ENCODE assay signal across 1 cellular context in the genomic region with DNA sequence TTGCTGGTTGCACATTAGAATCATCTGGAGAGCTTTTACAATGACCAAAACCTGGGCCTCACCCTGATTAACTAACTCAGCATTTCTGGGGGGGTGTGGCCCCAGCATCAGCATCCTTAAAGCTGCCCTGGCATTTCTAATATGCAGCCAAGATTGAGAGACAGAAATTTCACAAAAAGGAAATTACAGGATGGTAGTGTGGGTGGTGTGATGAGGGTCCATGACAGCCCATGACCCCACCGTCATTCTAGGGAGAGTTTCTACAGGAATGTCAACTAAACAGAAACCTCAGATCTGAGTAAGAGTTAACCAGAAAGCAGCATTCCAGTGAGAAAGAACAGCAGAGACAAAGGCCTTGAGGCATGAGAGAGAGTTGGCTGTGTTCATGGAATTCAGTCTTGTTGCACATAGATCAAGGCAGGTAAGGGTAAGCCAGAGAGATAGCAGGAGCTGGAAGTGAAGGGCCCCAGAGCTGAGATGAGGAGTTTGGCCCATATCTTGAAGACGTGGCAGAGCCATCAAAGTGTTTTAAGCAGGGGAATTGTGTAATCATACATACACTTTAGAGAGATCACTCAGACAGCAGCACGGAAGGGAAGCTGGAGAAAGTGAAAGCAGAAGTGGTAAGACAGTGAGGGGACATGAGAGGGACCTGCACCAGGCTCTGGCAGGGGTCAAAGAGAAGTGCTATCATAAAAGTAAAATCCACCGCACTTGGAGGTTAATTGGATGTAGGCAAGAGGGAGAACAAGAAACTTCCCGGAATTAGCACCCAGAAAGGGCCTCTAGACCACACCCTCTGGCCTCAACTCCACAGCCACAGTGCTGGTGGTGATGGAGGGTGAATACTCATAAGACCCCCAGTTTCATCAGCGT.
A peak's percentile ranks its signal among the peaks of the same experiment; 100 is the strongest.
TF ChIP-seq lines count a peak whose summit lies in the region.

No MANE protein-coding gene starts in this region.

TF ChIP-seq in HepG2, 621 proteins besides CTCF, POLR2A, EP300 and RAD21:
- TF ChIP-seq SCMH1 (CRISPR knock-in tag; IDR thresholded peaks at IDR 0.05; ENCODE audit: borderline replicate concordance), result no peak
- TF ChIP-seq, protein P1, sequence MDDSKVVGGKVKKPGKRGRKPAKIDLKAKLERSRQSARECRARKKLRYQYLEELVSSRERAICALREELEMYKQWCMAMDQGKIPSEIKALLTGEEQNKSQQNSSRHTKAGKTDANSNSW (CRISPR knock-in tag; IDR thresholded peaks at IDR 0.05; ENCODE audit: borderline replicate concordance), result no peak
- TF ChIP-seq MYC (CRISPR knock-in tag; IDR thresholded peaks at IDR 0.05; ENCODE audit: borderline replicate concordance), result no peak
- peak in 1 of 2 experiments; percentile 53; a peak in 2 of 4 replicates for TF ChIP-seq MAFK (conservative IDR thresholded peaks at IDR 0.05 in 1 of 2, IDR thresholded peaks at IDR 0.05 in 1 of 2; ENCODE audit: low read length in 2 of 2)
- TF ChIP-seq CEBPB (IDR thresholded peaks at IDR 0.05; ENCODE audit: borderline replicate concordance, low read depth, low read length), result peak; percentile 59; the same call in 1 of the 2 replicates
- no peak for TF ChIP-seq FOXM1 (CRISPR knock-in tag; IDR thresholded peaks at IDR 0.05)
- TF ChIP-seq, protein P2, sequence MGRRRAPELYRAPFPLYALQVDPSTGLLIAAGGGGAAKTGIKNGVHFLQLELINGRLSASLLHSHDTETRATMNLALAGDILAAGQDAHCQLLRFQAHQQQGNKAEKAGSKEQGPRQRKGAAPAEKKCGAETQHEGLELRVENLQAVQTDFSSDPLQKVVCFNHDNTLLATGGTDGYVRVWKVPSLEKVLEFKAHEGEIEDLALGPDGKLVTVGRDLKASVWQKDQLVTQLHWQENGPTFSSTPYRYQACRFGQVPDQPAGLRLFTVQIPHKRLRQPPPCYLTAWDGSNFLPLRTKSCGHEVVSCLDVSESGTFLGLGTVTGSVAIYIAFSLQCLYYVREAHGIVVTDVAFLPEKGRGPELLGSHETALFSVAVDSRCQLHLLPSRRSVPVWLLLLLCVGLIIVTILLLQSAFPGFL (CRISPR knock-in tag; IDR thresholded peaks at IDR 0.05), result no peak
- peak; percentile 23 for TF ChIP-seq ZNF781 (CRISPR knock-in tag; IDR thresholded peaks at IDR 0.05; ENCODE audit: borderline replicate concordance, not compliant biosample characterization)
- 0 out of 2 replicates have a peak, but pooled peaks have one; percentile 36 for TF ChIP-seq MAFF (IDR thresholded peaks at IDR 0.05; ENCODE audit: low read depth, low read length)
- TF ChIP-seq ZNF776 (CRISPR knock-in tag; IDR thresholded peaks at IDR 0.05), result no peak
- no peak for TF ChIP-seq ZNF75D (CRISPR knock-in tag; IDR thresholded peaks at IDR 0.05; ENCODE audit: borderline replicate concordance)
- no peak for TF ChIP-seq ZNF44 (CRISPR knock-in tag; IDR thresholded peaks at IDR 0.05)
- TF ChIP-seq ZFAT (CRISPR knock-in tag; conservative IDR thresholded peaks at IDR 0.05), result no peak
- TF ChIP-seq ZNF589 (CRISPR knock-in tag; conservative IDR thresholded peaks at IDR 0.05), result no peak
- TF ChIP-seq ZNF652 (CRISPR knock-in tag; IDR thresholded peaks at IDR 0.05; ENCODE audit: borderline replicate concordance, low read depth), result no peak
- TF ChIP-seq, protein P3, sequence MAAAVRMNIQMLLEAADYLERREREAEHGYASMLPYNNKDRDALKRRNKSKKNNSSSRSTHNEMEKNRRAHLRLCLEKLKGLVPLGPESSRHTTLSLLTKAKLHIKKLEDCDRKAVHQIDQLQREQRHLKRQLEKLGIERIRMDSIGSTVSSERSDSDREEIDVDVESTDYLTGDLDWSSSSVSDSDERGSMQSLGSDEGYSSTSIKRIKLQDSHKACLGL (CRISPR knock-in tag; IDR thresholded peaks at IDR 0.05), result no peak
- no peak for TF ChIP-seq BCL6 (CRISPR knock-in tag; IDR thresholded peaks at IDR 0.05)
- no peak for TF ChIP-seq ZNF143 (CRISPR knock-in tag; IDR thresholded peaks at IDR 0.05)
- TF ChIP-seq JARID2 (CRISPR knock-in tag; IDR thresholded peaks at IDR 0.05; ENCODE audit: insufficient replicate concordance), result no peak
- no peak for TF ChIP-seq ZKSCAN1 (IDR thresholded peaks at IDR 0.05; ENCODE audit: low read length)
- TF ChIP-seq, protein P4, sequence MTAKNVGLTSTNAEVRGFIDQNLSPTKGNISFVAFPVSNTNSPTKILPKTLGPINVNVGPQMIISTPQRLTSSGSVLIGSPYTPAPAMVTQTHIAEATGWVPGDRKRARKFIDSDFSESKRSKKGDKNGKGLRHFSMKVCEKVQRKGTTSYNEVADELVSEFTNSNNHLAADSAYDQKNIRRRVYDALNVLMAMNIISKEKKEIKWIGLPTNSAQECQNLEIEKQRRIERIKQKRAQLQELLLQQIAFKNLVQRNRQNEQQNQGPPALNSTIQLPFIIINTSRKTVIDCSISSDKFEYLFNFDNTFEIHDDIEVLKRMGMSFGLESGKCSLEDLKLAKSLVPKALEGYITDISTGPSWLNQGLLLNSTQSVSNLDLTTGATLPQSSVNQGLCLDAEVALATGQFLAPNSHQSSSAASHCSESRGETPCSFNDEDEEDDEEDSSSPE (CRISPR knock-in tag; IDR thresholded peaks at IDR 0.05), result no peak
- TF ChIP-seq ZMYM3 (CRISPR knock-in tag; IDR thresholded peaks at IDR 0.05), result 0 out of 2 replicates have a peak, but pooled peaks have one; percentile 18
- TF ChIP-seq, protein P5, sequence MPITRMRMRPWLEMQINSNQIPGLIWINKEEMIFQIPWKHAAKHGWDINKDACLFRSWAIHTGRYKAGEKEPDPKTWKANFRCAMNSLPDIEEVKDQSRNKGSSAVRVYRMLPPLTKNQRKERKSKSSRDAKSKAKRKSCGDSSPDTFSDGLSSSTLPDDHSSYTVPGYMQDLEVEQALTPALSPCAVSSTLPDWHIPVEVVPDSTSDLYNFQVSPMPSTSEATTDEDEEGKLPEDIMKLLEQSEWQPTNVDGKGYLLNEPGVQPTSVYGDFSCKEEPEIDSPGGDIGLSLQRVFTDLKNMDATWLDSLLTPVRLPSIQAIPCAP (CRISPR knock-in tag; IDR thresholded peaks at IDR 0.05; ENCODE audit: low read depth), result 0 out of 2 replicates have a peak, but pooled peaks have one; percentile 41
